ENCODE assay signal across 23 cellular contexts in genomic region chr5:80990971-80991370, GRCh38. TPM values are rescaled to one million over a fixed set of nuclear protein-coding genes. Genes with fewer than 3 reads are reported as not detected.
A peak's percentile ranks its signal among the peaks of the same experiment; 100 is the strongest.
DNase-seq lines count a peak whose midpoint lies in the region; ATAC-seq and TF ChIP-seq lines count a peak whose summit lies in the region.
"Had no signal": no experiment of that assay in that cellular context is flagged by ENCODE, and none has a peak within 500 bp of the region (broad histone marks: within the 10 kb centered on the region; RNA-seq: fewer than 3 reads in every experiment).

No MANE protein-coding gene starts in this region.

- no peak overlapping the region for H3K27ac ChIP-seq in CD4-positive, alpha-beta T cell (ENCODE audit: low read depth, low read length)
- H3K27ac ChIP-seq in HCT116 (ENCODE audit: low read depth, low read length) (no peak overlapping the region), RWPE1 (no peak overlapping the region)
- H3K27ac ChIP-seq: esophagus muscularis mucosa, pancreas had no signal

- intact Hi-C loops in CD4-positive, alpha-beta T cell (cut with DNase I, micrococcal nuclease) = no loop called here
- intact Hi-C loops in HCT116 (cut with micrococcal nuclease) = no loop called here

- no peak overlapping the region for H3K4me3 Mint-ChIP-seq in CD4-positive, alpha-beta T cell
- no peak overlapping the region for H3K4me3 Mint-ChIP-seq in immature natural killer cell
- H3K4me3 Mint-ChIP-seq: activated CD4-positive, alpha-beta T cell treated with anti-CD3 and anti-CD28 coated beads, Interleukin-2, amount 10 ng/mL, durations not matched to agents 7 days and 5 days; memory B cell; stimulated activated naive CD8-positive, alpha-beta T cell treated with anti-CD3 and anti-CD28 coated beads, Interleukin-15, amount 100 ng/mL, for 72 hours had no signal

- peaks cover 87% of the 10 kb centered on the region for H3K4me1 Mint-ChIP-seq in CD4-positive, alpha-beta T cell (ENCODE audit: low read depth)
- H3K4me1 Mint-ChIP-seq in immature natural killer cell = peaks cover 7% of the 10 kb centered on the region in 2 donors
- H3K4me1 Mint-ChIP-seq: memory B cell had no signal

- TF ChIP-seq RAD21 in HCT116 (IDR thresholded peaks at IDR 0.05; ENCODE audit: low read depth) = no peak

- H3K4me3 ChIP-seq in HCT116 (replicated peaks in 1 of 2; ENCODE audit: low read depth in 1 of 2, low read length in 2 of 2) (0 out of 4 replicates have a peak overlapping the region, but pooled peaks of 1 of the 2 experiments have one; percentile 9), fibroblast of mammary gland (ENCODE audit: control insufficient read depth, low read depth, low read length) (no peak overlapping the region)
- H3K4me3 ChIP-seq: dorsolateral prefrontal cortex, esophagus muscularis mucosa, pancreas had no signal

- H3K27me3 Mint-ChIP-seq in CD4-positive, alpha-beta T cell = no peaks in the 10 kb centered on the region
- H3K27me3 Mint-ChIP-seq in immature natural killer cell (ENCODE audit: low read depth in 3 of 3) = peaks cover 0 to 2% (median 0%) of the 10 kb centered on the region in 3 donors
- H3K27me3 Mint-ChIP-seq: activated CD4-positive, alpha-beta T cell treated with anti-CD3 and anti-CD28 coated beads, Interleukin-2, amount 10 ng/mL, durations not matched to agents 7 days and 5 days; memory B cell; naive thymus-derived CD8-positive, alpha-beta T cell; stimulated activated naive CD8-positive, alpha-beta T cell treated with anti-CD3 and anti-CD28 coated beads, Interleukin-15, amount 100 ng/mL, for 72 hours had no signal

- POLR2A ChIA-PET in CD4-positive, alpha-beta T cell (lab: Charles Lee) = no interaction called here
- POLR2A ChIA-PET in HCT116 (lab: Charles Lee) (no interaction called here), RWPE1 (lab: Yijun Ruan, JAX; ENCODE audit: low non-redundant PET) (no interaction called here)

- no peak overlapping the region for H2AFZ ChIP-seq in HCT116 (ENCODE audit: low read depth, low read length, poor library complexity, severe bottlenecking)

- BruUV-seq in HCT116 (replicated peaks; lab: Mats Ljungman, UMichigan) = no TSS peak

- H3K79me2 ChIP-seq in HCT116 (ENCODE audit: insufficient read depth, low read length) = no peaks in the 10 kb centered on the region

- H3K27me3 ChIP-seq in CD4-positive, alpha-beta T cell (ENCODE audit: control insufficient read depth, insufficient read depth, low read length) = no peaks in the 10 kb centered on the region
- H3K27me3 ChIP-seq in HCT116 (ENCODE audit: insufficient read depth, low read length) = no peaks in the 10 kb centered on the region
- H3K27me3 ChIP-seq: dorsolateral prefrontal cortex, esophagus muscularis mucosa, pancreas had no signal

- TF ChIP-seq POLR2A in HCT116 (IDR thresholded peaks at IDR 0.05; ENCODE audit: borderline replicate concordance, extremely low read depth, insufficient read depth, insufficient read length) = no peak

- RAD21 ChIA-PET in HCT116 (lab: Charles Lee; ENCODE audit: low non-redundant PET in 1 of 2, low total read pairs in 2 of 2, uncharacterized antibody in 2 of 2, unreplicated experiment in 2 of 2) = no interaction called here

- CTCF ChIA-PET in CD4-positive, alpha-beta T cell (lab: Charles Lee) = no interaction called here
- CTCF ChIA-PET in HCT116 (lab: Charles Lee) = no interaction called here
- CTCF ChIA-PET in RWPE1 (lab: Yijun Ruan, JAX) = no interaction called here

- no peaks in the 10 kb centered on the region for H3K36me3 Mint-ChIP-seq in CD4-positive, alpha-beta T cell (ENCODE audit: low read depth)
- H3K36me3 Mint-ChIP-seq in immature natural killer cell = no peaks in the 10 kb centered on the region
- H3K36me3 Mint-ChIP-seq: memory B cell had no signal

- H3K9me2 ChIP-seq in HCT116 (ENCODE audit: insufficient read depth) = no peaks in the 10 kb centered on the region

- no peak for DNase-seq in CD4-positive, alpha-beta T cell
- DNase-seq in HCT116 (ENCODE audit: low read depth, low spot score) (no peak), RWPE1 (ENCODE audit: low spot score) (peak; percentile 74), fibroblast of mammary gland (ENCODE audit: low read depth) (peak; percentile 6), immature natural killer cell (no peak), NCI-H1417 (lab: John Stamatoyannopoulos, UW) (no peak)
- DNase-seq: ACHN; activated CD4-positive, alpha-beta T cell treated with anti-CD3 and anti-CD28 coated beads, Interleukin-2, amount 10 ng/mL, durations not matched to agents 7 days and 5 days; activated naive CD4-positive, alpha-beta T cell treated with anti-CD3 and anti-CD28 coated beads, Interleukin-2, amount 50 U/mL, for 16 hours; DMS53; dorsolateral prefrontal cortex; head of caudate nucleus; KG1; kidney; naive thymus-derived CD8-positive, alpha-beta T cell; NCI-H1105 treated with DMSO at 0.1 percent for 48 hours; NCI-H748 treated with DMSO at 0.1 percent for 48 hours; pancreas; stimulated activated naive CD8-positive, alpha-beta T cell treated with anti-CD3 and anti-CD28 coated beads, Interleukin-15, amount 100 ng/mL, for 72 hours had no signal

- H3K4me2 ChIP-seq in HCT116 (ENCODE audit: low read length) = peak overlapping the region; percentile 66

- H3K9ac ChIP-seq in HCT116 (ENCODE audit: low read length) = no peak overlapping the region

- peak overlapping the region; percentile 13 for H3K27ac Mint-ChIP-seq in CD4-positive, alpha-beta T cell
- H3K27ac Mint-ChIP-seq in immature natural killer cell = no peak overlapping the region
- H3K27ac Mint-ChIP-seq: activated CD4-positive, alpha-beta T cell treated with anti-CD3 and anti-CD28 coated beads, Interleukin-2, amount 10 ng/mL, durations not matched to agents 7 days and 5 days; memory B cell; stimulated activated naive CD8-positive, alpha-beta T cell treated with anti-CD3 and anti-CD28 coated beads, Interleukin-15, amount 100 ng/mL, for 72 hours had no signal

- no peak for ATAC-seq in CD4-positive, alpha-beta T cell (ENCODE audit: poor library complexity)
- ATAC-seq in HCT116 (peak; percentile 79), HG02938 (IDR thresholded peaks at IDR 0.05; ENCODE audit: unreplicated experiment) (no peak), SK-N-SH treated with all-trans-retinoic acid at 6 μM for 48 hours (no peak)
- ATAC-seq: naive thymus-derived CD8-positive, alpha-beta T cell; pancreas; stimulated activated naive CD8-positive, alpha-beta T cell treated with anti-CD3 and anti-CD28 coated beads, Interleukin-15, amount 100 ng/mL, for 72 hours had no signal

- no peaks in the 10 kb centered on the region for H3K9me3 Mint-ChIP-seq in CD4-positive, alpha-beta T cell
- H3K9me3 Mint-ChIP-seq in immature natural killer cell = no peaks in the 10 kb centered on the region
- H3K9me3 Mint-ChIP-seq: memory B cell; naive thymus-derived CD8-positive, alpha-beta T cell; stimulated activated naive CD8-positive, alpha-beta T cell treated with anti-CD3 and anti-CD28 coated beads, Interleukin-15, amount 100 ng/mL, for 72 hours had no signal

- peaks cover 10 to 15% of the 10 kb centered on the region in 2 experiments for H3K4me1 ChIP-seq in HCT116 (ENCODE audit: control insufficient read depth in 1 of 2, insufficient read depth in 2 of 2, low read length in 2 of 2)
- H3K4me1 ChIP-seq: esophagus muscularis mucosa, pancreas had no signal

- H3K9me3 ChIP-seq in CD4-positive, alpha-beta T cell (ENCODE audit: control insufficient read depth, low read length) = no peaks in the 10 kb centered on the region
- H3K9me3 ChIP-seq in HCT116 (ENCODE audit: control insufficient read depth in 1 of 2, insufficient read depth in 1 of 2, low read depth in 1 of 2, low read length in 2 of 2) = no peaks in the 10 kb centered on the region
- H3K9me3 ChIP-seq: esophagus muscularis mucosa, pancreas had no signal

- TF ChIP-seq CTCF in CD4-positive, alpha-beta T cell (IDR thresholded peaks at IDR 0.05) = no peak
- TF ChIP-seq CTCF in HCT116 (IDR thresholded peaks at IDR 0.05 in 2 of 3, conservative IDR thresholded peaks at IDR 0.05 in 1 of 3; ENCODE audit: borderline replicate concordance in 1 of 3, insufficient read depth in 1 of 3, low read depth in 2 of 3, low read length in 2 of 3) = no peak
- TF ChIP-seq CTCF in RWPE1 (conservative IDR thresholded peaks at IDR 0.05; ENCODE audit: low read depth) = no peak
- TF ChIP-seq CTCF in fibroblast of mammary gland (conservative IDR thresholded peaks at IDR 0.05; ENCODE audit: control insufficient read depth, insufficient read depth, low read depth, low read length) = no peak

- H3K36me3 ChIP-seq in HCT116 (ENCODE audit: control insufficient read depth in 1 of 2, insufficient read depth in 2 of 2, low read length in 2 of 2) = no peaks in the 10 kb centered on the region
- H3K36me3 ChIP-seq: esophagus muscularis mucosa, pancreas had no signal

- H4K20me1 ChIP-seq in HCT116 (ENCODE audit: insufficient read depth) = no peaks in the 10 kb centered on the region

TF ChIP-seq in HCT116, 20 proteins besides CTCF, POLR2A, EP300 and RAD21 (continues in another document):
- TF ChIP-seq ELF1 (IDR thresholded peaks at IDR 0.05; ENCODE audit: borderline replicate concordance, low read depth) = no peak
- no peak for TF ChIP-seq EZH2 (IDR thresholded peaks at IDR 0.05)
- TF ChIP-seq CBX3 (IDR thresholded peaks at IDR 0.05; ENCODE audit: low read depth) = no peak; the same call in 1 of the 2 replicates

TF ChIP-seq in SK-N-SH treated with all-trans-retinoic acid at 6 μM for 48 hours, 23 proteins besides CTCF, POLR2A, EP300 and RAD21 (continues in another document):
- TF ChIP-seq ZNF8 (CRISPR knock-in tag; IDR thresholded peaks at IDR 0.05) = no peak
- no peak for TF ChIP-seq TCF4 (CRISPR knock-in tag; IDR thresholded peaks at IDR 0.05; ENCODE audit: borderline replicate concordance)
- no peak for TF ChIP-seq SNAI2 (CRISPR knock-in tag; IDR thresholded peaks at IDR 0.05)
- TF ChIP-seq ZFP3 (CRISPR knock-in tag; IDR thresholded peaks at IDR 0.05) = no peak

RNA-seq across cellular contexts. Expression of gene RASGRF2, which starts 30.8 kb away (rescaled TPM):
- 10 to 100 TPM; 21.9 to 24.9 TPM for total RNA-seq in CD4-positive, alpha-beta T cell
- total RNA-seq in HCT116 (2021; ENCODE audit: unreplicated experiment) = 0.05 TPM
- polyA plus RNA-seq in HCT116 (2012) = 0.04 and 0.09 TPM in 2 replicates
- 1 to 10 TPM in 2 of 3 donors, under 1 TPM in 1; 0.17 to 3.8 (median 1.5) TPM for polyA plus RNA-seq in immature natural killer cell

Comparison
In these comparisons a context has a peak if more than half of its experiments do, and no peak if none do; other contexts are left out.
1. DNase-seq: peak in RWPE1 (single experiment) and fibroblast of mammary gland (single experiment); none in CD4-positive, alpha-beta T cell (0 of 10), HCT116 (single experiment), immature natural killer cell (0 of 3) and NCI-H1417 (0 of 3).
2. RNA of gene RASGRF2, which starts 30.8 kb away (total RNA-seq): 21.9 to 24.9 TPM in CD4-positive, alpha-beta T cell; 0.05 TPM in HCT116 (single experiment); every median in the first group is over 10 times any median in the second.